Comparison of ENCODE assay signal across 1 cellular context in genomic region chr5:42854795-42855194, GRCh38.
TF ChIP-seq lines count a peak whose summit lies in the region.

No MANE protein-coding gene starts in this region.

TF ChIP-seq in HepG2, 621 proteins besides CTCF, POLR2A, EP300 and RAD21 (continued from another document and continues in another):
- peak; percentile 54; the same call in 1 of the 2 replicates for TF ChIP-seq MAX (IDR thresholded peaks at IDR 0.05)
- TF ChIP-seq RARA (CRISPR knock-in tag; IDR thresholded peaks at IDR 0.05): peak; percentile 75
- TF ChIP-seq ZFP91 (CRISPR knock-in tag; IDR thresholded peaks at IDR 0.05; ENCODE audit: borderline replicate concordance): peak; percentile 93; the same call in 1 of the 2 replicates
- peak; percentile 54; the same call in 1 of the 2 replicates for TF ChIP-seq FOXP4 (CRISPR knock-in tag; IDR thresholded peaks at IDR 0.05)
- TF ChIP-seq ISL2 (CRISPR knock-in tag; IDR thresholded peaks at IDR 0.05): peak; percentile 24; the same call in 1 of the 2 replicates
- TF ChIP-seq YY1 (IDR thresholded peaks at IDR 0.05; ENCODE audit: insufficient read depth, insufficient replicate concordance, low read depth, low read length): peak; percentile 43
- no peak for TF ChIP-seq AFF4 (CRISPR knock-in tag; IDR thresholded peaks at IDR 0.05)
- no peak for TF ChIP-seq SSRP1 (CRISPR knock-in tag; IDR thresholded peaks at IDR 0.05)
- no peak for TF ChIP-seq ATF2 (CRISPR knock-in tag; IDR thresholded peaks at IDR 0.05)
- no peak for TF ChIP-seq ZNF414 (CRISPR knock-in tag; IDR thresholded peaks at IDR 0.05)
- TF ChIP-seq ZBTB14 (CRISPR knock-in tag; IDR thresholded peaks at IDR 0.05): no peak
- TF ChIP-seq E2F1 (CRISPR knock-in tag; IDR thresholded peaks at IDR 0.05): no peak
- TF ChIP-seq AGO1 (IDR thresholded peaks at IDR 0.05; ENCODE audit: low read depth, low read length, poor library complexity, severe bottlenecking): no peak
- peak; percentile 13; the same call in 1 of the 2 replicates for TF ChIP-seq ZBED4 (CRISPR knock-in tag; IDR thresholded peaks at IDR 0.05; ENCODE audit: borderline replicate concordance)
- TF ChIP-seq HDAC1 (CRISPR knock-in tag; IDR thresholded peaks at IDR 0.05): 0 out of 2 replicates have a peak, but pooled peaks have one; percentile 23
- 0 out of 2 replicates have a peak, but pooled peaks have one; percentile 34 for TF ChIP-seq DPF2 (CRISPR knock-in tag; IDR thresholded peaks at IDR 0.05; ENCODE audit: borderline replicate concordance, low read depth)
- TF ChIP-seq ZMYM3 (CRISPR knock-in tag; IDR thresholded peaks at IDR 0.05): peak; percentile 30; the same call in 1 of the 2 replicates
- TF ChIP-seq GABPB1 (CRISPR knock-in tag; IDR thresholded peaks at IDR 0.05): no peak
- TF ChIP-seq NCOA2 (CRISPR knock-in tag; IDR thresholded peaks at IDR 0.05): peak; percentile 40
- TF ChIP-seq DRAP1 (CRISPR knock-in tag; IDR thresholded peaks at IDR 0.05): no peak
- TF ChIP-seq ZNF567 (CRISPR knock-in tag; IDR thresholded peaks at IDR 0.05; ENCODE audit: borderline replicate concordance): no peak
- TF ChIP-seq HOXA7 (CRISPR knock-in tag; IDR thresholded peaks at IDR 0.05): no peak
- no peak for TF ChIP-seq DBP (CRISPR knock-in tag; IDR thresholded peaks at IDR 0.05; ENCODE audit: not compliant biosample characterization)
- TF ChIP-seq ARID3A (IDR thresholded peaks at IDR 0.05; ENCODE audit: low read depth, low read length): 0 out of 2 replicates have a peak, but pooled peaks have one; percentile 21
- peak; percentile 69 for TF ChIP-seq POGZ (CRISPR knock-in tag; IDR thresholded peaks at IDR 0.05)
- TF ChIP-seq NCOR1 (IDR thresholded peaks at IDR 0.05; ENCODE audit: borderline replicate concordance, low read length): peak; percentile 56; the same call in 1 of the 2 replicates
- TF ChIP-seq MED1 (CRISPR knock-in tag; IDR thresholded peaks at IDR 0.05): peak; percentile 56
